In the genomic region with DNA sequence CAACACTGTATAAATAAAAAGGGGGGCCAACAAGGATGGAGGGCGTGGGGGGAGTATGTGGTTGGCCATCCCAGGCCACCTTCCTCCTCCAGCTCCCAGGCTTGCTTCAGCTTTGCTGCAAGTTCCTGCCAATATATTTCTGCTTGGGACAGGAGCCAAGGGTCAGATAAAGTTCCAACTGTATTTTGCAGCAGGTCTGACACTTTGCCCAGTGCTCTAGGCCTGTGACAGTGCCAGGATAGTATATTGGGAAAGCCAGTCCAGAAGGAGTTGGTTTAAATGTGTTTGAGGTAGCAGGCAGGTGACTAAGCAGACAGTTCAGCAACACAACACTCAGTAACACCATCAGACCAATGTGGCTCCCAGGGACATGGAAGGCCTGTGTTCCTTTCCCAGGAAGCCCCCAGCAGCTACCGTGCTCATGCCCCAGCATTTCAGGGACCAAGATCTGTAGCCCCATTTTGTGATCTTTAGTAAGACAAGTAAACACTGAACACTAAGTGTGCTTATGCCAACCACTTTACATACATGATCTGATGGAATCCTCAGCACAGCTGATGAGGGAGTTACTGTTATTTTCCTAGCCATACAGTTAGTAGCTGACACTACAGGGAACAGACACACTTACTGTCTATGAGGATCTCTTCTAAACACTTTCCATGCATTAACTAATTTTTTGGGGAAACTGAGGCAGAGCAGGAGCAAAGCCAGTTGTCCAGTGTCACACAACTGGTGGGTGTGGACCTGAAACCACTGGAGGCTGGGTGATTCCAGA, we compare ENCODE assay signal across 8 cellular contexts.
DNase-seq lines count a peak whose midpoint lies in the region; ATAC-seq and TF ChIP-seq lines count a peak whose summit lies in the region.

No MANE protein-coding gene starts in this region.

- H2AFZ ChIP-seq in Loucy (ENCODE audit: low read length), result no peak overlapping the region

- H3K4me3 ChIP-seq in AG09309 (ENCODE audit: control insufficient read depth, low read depth, low read length), result no peak overlapping the region
- H3K4me3 ChIP-seq in Loucy (ENCODE audit: low read length, poor library complexity, severe bottlenecking), result no peak overlapping the region
- H3K4me3 ChIP-seq in choroid plexus epithelial cell (ENCODE audit: low read depth, low read length), result no peak overlapping the region
- H3K4me3 ChIP-seq in muscle layer of colon (ENCODE audit: low read depth in 1 of 2, low read length in 2 of 2), result no peak overlapping the region

- H3K9me3 ChIP-seq in Loucy (ENCODE audit: insufficient read depth, low read depth, low read length) (no peaks in the 10 kb centered on the region), muscle layer of colon (ENCODE audit: low read length) (no peaks in the 10 kb centered on the region)

- ATAC-seq in GM21360 (IDR thresholded peaks at IDR 0.05; ENCODE audit: unreplicated experiment) (no peak), HG02763 (IDR thresholded peaks at IDR 0.05; ENCODE audit: unreplicated experiment) (no peak), HG03469 (IDR thresholded peaks at IDR 0.05; ENCODE audit: unreplicated experiment) (no peak)

- H3K36me3 ChIP-seq in Loucy (ENCODE audit: insufficient read depth, low read length) (no peaks in the 10 kb centered on the region), muscle layer of colon (ENCODE audit: insufficient read depth, low read length) (no peaks in the 10 kb centered on the region)

- peak overlapping the region; percentile 14 for H3K27ac ChIP-seq in muscle layer of colon (ENCODE audit: low read depth, low read length)

- H3F3A ChIP-seq in Loucy (ENCODE audit: low read depth), result peaks cover 11% of the 10 kb centered on the region; the same call in 1 of the 2 replicates

- peak overlapping the region; percentile 37 for H3K4me2 ChIP-seq in Loucy (ENCODE audit: low read depth, low read length, poor library complexity, severe bottlenecking)

- H3K9me2 ChIP-seq in Loucy (replicated peaks; ENCODE audit: low read depth, low read length), result no peaks in the 10 kb centered on the region

- H3K79me2 ChIP-seq in Loucy (ENCODE audit: insufficient read depth, low read length), result peaks cover 9% of the 10 kb centered on the region; the same call in 1 of the 2 replicates

- H3K9ac ChIP-seq in Loucy (ENCODE audit: low read depth, low read length, poor library complexity, severe bottlenecking) (peak overlapping the region; percentile 54), muscle layer of colon (ENCODE audit: low read length) (no peak overlapping the region)

- no peaks in the 10 kb centered on the region for H3K27me3 ChIP-seq in Loucy (ENCODE audit: insufficient read depth, low read length, poor library complexity, severe bottlenecking)
- H3K27me3 ChIP-seq in muscle layer of colon (ENCODE audit: control insufficient read depth in 1 of 2, insufficient read depth in 2 of 2, low read length in 2 of 2), result no peaks in the 10 kb centered on the region

- H4K20me1 ChIP-seq in Loucy (ENCODE audit: insufficient read depth, low read length, poor library complexity, severe bottlenecking), result no peaks in the 10 kb centered on the region

- H3K4me1 ChIP-seq in Loucy (ENCODE audit: insufficient read depth, low read length, poor library complexity, severe bottlenecking), result peaks cover 52% of the 10 kb centered on the region
- peaks cover 37% of the 10 kb centered on the region for H3K4me1 ChIP-seq in muscle layer of colon (ENCODE audit: insufficient read depth, low read length)

- peak; percentile 87 for DNase-seq in AG09309 (ENCODE audit: low read depth)
- DNase-seq in choroid plexus epithelial cell (ENCODE audit: low read depth), result peak; percentile 46
- DNase-seq in NCI-H526 treated with DMSO at 0.1 percent for 48 hours (lab: John Stamatoyannopoulos, UW), result no peak

- no peak for TF ChIP-seq CTCF in AG09309 (IDR thresholded peaks at IDR 0.05; ENCODE audit: control insufficient read depth, insufficient read depth, low read depth, low read length, missing control alignments)
- no peak for TF ChIP-seq CTCF in Loucy (conservative IDR thresholded peaks at IDR 0.05; ENCODE audit: low read length)
- TF ChIP-seq CTCF in choroid plexus epithelial cell (conservative IDR thresholded peaks at IDR 0.05; ENCODE audit: low read depth, low read length), result no peak
